Comparison of ENCODE assay signal across 26 cellular contexts in genomic region chr15:47708116-47708515, GRCh38. TPM values are rescaled to one million over a fixed set of nuclear protein-coding genes. Genes with fewer than 3 reads are reported as not detected.
DNase-seq lines count a peak whose midpoint lies in the region; ATAC-seq and TF ChIP-seq lines count a peak whose summit lies in the region.
"Had no signal": no experiment of that assay in that cellular context is flagged by ENCODE, and none has a peak within 500 bp of the region (broad histone marks: within the 10 kb centered on the region; RNA-seq: fewer than 3 reads in every experiment).

No MANE protein-coding gene starts in this region.

- no peaks in the 10 kb centered on the region for H3K27me3 ChIP-seq in mucosa of rectum (ENCODE audit: control insufficient read depth in 2 of 2, insufficient read depth in 2 of 2, low read length in 2 of 2)
- H3K27me3 ChIP-seq in osteoblast (ENCODE audit: insufficient read depth, low read length), result no peaks in the 10 kb centered on the region

- no peaks in the 10 kb centered on the region for H3K79me2 ChIP-seq in osteoblast (ENCODE audit: insufficient read depth, low read length)

- H3K9me3 Mint-ChIP-seq in activated CD4-positive, alpha-beta T cell treated with anti-CD3 and anti-CD28 coated beads, Interleukin-2, amount 10 ng/mL, durations not matched to agents 24 days and 14 days, result no peaks in the 10 kb centered on the region
- H3K9me3 Mint-ChIP-seq: CD8-positive, alpha-beta memory T cell had no signal

- H3K36me3 ChIP-seq in mucosa of rectum (ENCODE audit: control insufficient read depth in 2 of 2, insufficient read depth in 2 of 2, low read length in 2 of 2), result no peaks in the 10 kb centered on the region
- H3K36me3 ChIP-seq in osteoblast (ENCODE audit: insufficient read depth, low read length), result no peaks in the 10 kb centered on the region

- no peaks in the 10 kb centered on the region for H4K20me1 ChIP-seq in osteoblast (ENCODE audit: insufficient read depth, low read length)

- H3K9me3 ChIP-seq in mucosa of rectum (ENCODE audit: control insufficient read depth in 2 of 2, low read length in 2 of 2), result no peaks in the 10 kb centered on the region
- H3K9me3 ChIP-seq in osteoblast (ENCODE audit: low read depth, low read length), result no peaks in the 10 kb centered on the region
- H3K9me3 ChIP-seq: SK-N-SH had no signal

- H3K27ac ChIP-seq in mucosa of rectum (ENCODE audit: low read depth in 2 of 2, low read length in 2 of 2) (peak overlapping the region; percentile 80 to 83), osteoblast (ENCODE audit: low read depth, low read length) (no peak overlapping the region)
- H3K27ac ChIP-seq: 22Rv1 had no signal

- no peaks in the 10 kb centered on the region for H3K36me3 Mint-ChIP-seq in activated CD4-positive, alpha-beta T cell treated with anti-CD3 and anti-CD28 coated beads, Interleukin-2, amount 10 ng/mL, durations not matched to agents 24 days and 14 days (ENCODE audit: low read depth)
- H3K36me3 Mint-ChIP-seq: CD8-positive, alpha-beta memory T cell had no signal

- no peak overlapping the region for H3K4me2 ChIP-seq in osteoblast (ENCODE audit: insufficient read depth, low read length)
- H3K4me2 ChIP-seq: SK-N-SH had no signal

- H3K27ac Mint-ChIP-seq in activated CD4-positive, alpha-beta T cell treated with anti-CD3 and anti-CD28 coated beads, Interleukin-2, amount 10 ng/mL, durations not matched to agents 24 days and 14 days, result no peak overlapping the region
- H3K27ac Mint-ChIP-seq: CD8-positive, alpha-beta memory T cell had no signal

- no peak overlapping the region for H3K4me3 Mint-ChIP-seq in activated CD4-positive, alpha-beta T cell treated with anti-CD3 and anti-CD28 coated beads, Interleukin-2, amount 10 ng/mL, durations not matched to agents 24 days and 14 days
- H3K4me3 Mint-ChIP-seq: CD8-positive, alpha-beta memory T cell had no signal

- intact Hi-C loops in activated CD4-positive, alpha-beta T cell treated with anti-CD3 and anti-CD28 coated beads, Interleukin-2, amount 10 ng/mL, durations not matched to agents 24 days and 14 days (cut with micrococcal nuclease), result no loop called here

- H3K27me3 Mint-ChIP-seq in activated CD4-positive, alpha-beta T cell treated with anti-CD3 and anti-CD28 coated beads, Interleukin-2, amount 10 ng/mL, durations not matched to agents 24 days and 14 days, result no peaks in the 10 kb centered on the region
- H3K27me3 Mint-ChIP-seq: CD8-positive, alpha-beta memory T cell had no signal

- no peak for ATAC-seq in HG02884 (IDR thresholded peaks at IDR 0.05; ENCODE audit: unreplicated experiment)
- ATAC-seq: PC-3 had no signal

- H3K4me1 Mint-ChIP-seq in activated CD4-positive, alpha-beta T cell treated with anti-CD3 and anti-CD28 coated beads, Interleukin-2, amount 10 ng/mL, durations not matched to agents 24 days and 14 days, result no peaks in the 10 kb centered on the region
- H3K4me1 Mint-ChIP-seq: CD8-positive, alpha-beta memory T cell had no signal

- DNase-seq in NOMO-1 treated with DMSO at 0.1 percent for 48 hours (lab: John Stamatoyannopoulos, UW; ENCODE audit: unreplicated experiment), result peak; percentile 11
- no peak for DNase-seq in NOMO-1 treated with dmso at 0.1 percent for 144 hours (lab: John Stamatoyannopoulos, UW; ENCODE audit: unreplicated experiment)
- peak; percentile 49 for DNase-seq in dermis blood vessel endothelial cell
- DNase-seq in activated CD4-positive, alpha-beta T cell treated with anti-CD3 and anti-CD28 coated beads, Interleukin-2, amount 10 ng/mL, durations not matched to agents 24 days and 14 days, result no peak
- no peak for DNase-seq in osteoblast (ENCODE audit: insufficient read length, low spot score, missing footprints)
- DNase-seq in NCI-H1105 (lab: John Stamatoyannopoulos, UW), result no peak
- DNase-seq: ACHN; C1 segment of cervical spinal cord; Calu3; CD8-positive, alpha-beta memory T cell; DMS153; H7; KG1; NCI-H1694 treated with DMSO at 0.1 percent for 48 hours; NCI-H2081 treated with DMSO at 0.1 percent for 48 hours; NCI-H2171 treated with DMSO at 0.1 percent for 48 hours; NCI-H524 treated with DMSO at 0.1 percent for 48 hours; NCI-H82; PC-3; RPMI8226; SHP77; SK-N-SH had no signal

- H2AFZ ChIP-seq in osteoblast (ENCODE audit: low read length), result no peak overlapping the region

- no peak for TF ChIP-seq CTCF in osteoblast (IDR thresholded peaks at IDR 0.05; ENCODE audit: extremely low read depth, low read depth, low read length)

- H3K4me1 ChIP-seq in mucosa of rectum (ENCODE audit: control insufficient read depth in 2 of 2, insufficient read depth in 2 of 2, low read length in 2 of 2) (peaks cover 12 to 40% of the 10 kb centered on the region in 2 donors), osteoblast (ENCODE audit: insufficient read depth, low read length) (no peaks in the 10 kb centered on the region)

- H3K9ac ChIP-seq in mucosa of rectum (ENCODE audit: low read depth in 1 of 2, low read length in 2 of 2), result no peak overlapping the region
- H3K9ac ChIP-seq: SK-N-SH had no signal

- H3K4me3 ChIP-seq in mucosa of rectum (ENCODE audit: low read length in 2 of 2) (peak overlapping the region; percentile 12 to 27), osteoblast (ENCODE audit: insufficient read depth, low read length) (no peak overlapping the region)

RNA-seq across cellular contexts. Expression of gene SEMA6D, which starts 9.2 kb away (rescaled TPM):
- total RNA-seq in dermis blood vessel endothelial cell (2.9 and 3.9 TPM in 2 replicates), osteoblast (8.0 and 16.2 TPM in 2 replicates)
- total RNA-seq in activated CD4-positive, alpha-beta T cell treated with anti-CD3 and anti-CD28 coated beads, Interleukin-2, amount 10 ng/mL, durations not matched to agents 24 days and 14 days, result not detected in 2 replicates
- total RNA-seq: Calu3; CD8-positive, alpha-beta memory T cell; G401 had no signal

Comparison
In these comparisons a context has a peak if more than half of its experiments do, and no peak if none do; other contexts are left out.
1. DNase-seq: peak in NOMO-1 treated with DMSO at 0.1 percent for 48 hours (single experiment) and dermis blood vessel endothelial cell (single experiment); none in NOMO-1 treated with dmso at 0.1 percent for 144 hours (single experiment), activated CD4-positive, alpha-beta T cell treated with anti-CD3 and anti-CD28 coated beads, Interleukin-2, amount 10 ng/mL, durations not matched to agents 24 days and 14 days (single experiment), osteoblast (single experiment) and NCI-H1105 (single experiment).